In the genomic region with DNA sequence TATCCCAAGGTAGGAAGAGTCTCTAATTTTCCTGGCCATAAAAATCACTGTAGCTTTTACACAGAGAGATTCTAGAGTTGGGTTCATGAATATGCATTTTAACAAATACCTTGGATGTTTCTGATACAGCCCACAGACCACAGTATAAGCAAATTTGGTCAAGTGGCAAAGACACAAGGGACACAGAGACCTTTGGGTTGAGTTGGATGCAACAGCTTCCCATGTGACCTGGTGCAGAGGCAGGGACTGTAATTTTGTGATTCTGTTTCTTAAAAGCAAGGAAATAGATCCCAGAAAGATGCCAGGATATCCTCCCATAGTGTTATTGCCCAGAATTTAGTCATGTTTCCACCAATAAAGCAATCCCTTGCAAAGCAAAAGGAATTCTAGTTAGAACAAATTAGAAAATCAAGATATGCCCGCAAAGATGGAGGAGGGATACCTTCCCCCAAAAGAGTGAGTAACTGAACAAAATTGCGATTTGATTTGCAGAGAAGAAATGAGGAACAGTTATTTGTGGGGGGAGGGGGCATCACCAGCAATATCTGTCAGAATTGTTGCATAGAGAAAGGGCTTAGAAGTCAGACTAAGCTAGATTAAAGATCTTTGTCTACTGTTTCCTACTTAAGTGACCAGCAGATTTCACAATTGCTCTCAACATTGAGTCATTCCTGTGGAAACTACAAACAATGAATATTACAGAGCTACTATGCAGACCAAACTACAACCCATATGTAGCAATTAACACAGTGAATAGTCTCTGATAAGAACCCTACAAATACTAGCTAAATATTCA, we compare ENCODE assay signal across 24 cellular contexts. TPM values are rescaled to one million over a fixed set of nuclear protein-coding genes. Genes with fewer than 3 reads are reported as not detected.
DNase-seq lines count a peak whose midpoint lies in the region; ATAC-seq, FAIRE-seq and TF ChIP-seq lines count a peak whose summit lies in the region.
"Had no signal": no experiment of that assay in that cellular context is flagged by ENCODE, and none has a peak within 500 bp of the region (broad histone marks: within the 10 kb centered on the region; RNA-seq: fewer than 3 reads in every experiment).

No MANE protein-coding gene starts in this region.

- ATAC-seq in HepG2 (no peak), HG03025 (IDR thresholded peaks at IDR 0.05; ENCODE audit: low FRiP score, unreplicated experiment) (no peak)
- ATAC-seq: activated CD8-positive, alpha-beta T cell treated with anti-CD3 and anti-CD28 coated beads, Interleukin-2, amount 10 ng/mL, durations not matched to agents 7 days and 5 days; HCT116; Panc1 had no signal

- no peak overlapping the region for H3K9ac ChIP-seq in HepG2 (ENCODE audit: insufficient read depth, low read depth, low read length)

- intact Hi-C loops in CD14-positive monocyte (cut with micrococcal nuclease) = loop anchor here in 1 of 2 donors (5.0 to 10.0 kb wide), 2 partner anchors 155 to 397 kb away; no protein-coding TSS in a partner anchor
- intact Hi-C loops in HepG2 (cut with micrococcal nuclease; ENCODE audit: unreplicated experiment) = no loop called here

- H3K27me3 Mint-ChIP-seq in CD14-positive monocyte (ENCODE audit: low read depth in 3 of 3) = peaks cover 0 to 8% (median 2%) of the 10 kb centered on the region in 3 donors
- H3K27me3 Mint-ChIP-seq: activated naive CD8-positive, alpha-beta T cell treated with anti-CD3 and anti-CD28 coated beads for 36 hours; type B pancreatic cell had no signal

- H3K9me3 Mint-ChIP-seq in CD14-positive monocyte = peaks cover 2 to 18% (median 5%) of the 10 kb centered on the region in 7 donors
- H3K9me3 Mint-ChIP-seq: type B pancreatic cell had no signal

- H3K27me3 ChIP-seq in HepG2 (ENCODE audit: control insufficient read depth in 1 of 2, insufficient read depth in 2 of 2, low read length in 2 of 2) = no peaks in the 10 kb centered on the region

- TF ChIP-seq CTCF in CD14-positive monocyte (IDR thresholded peaks at IDR 0.05) (no peak), HepG2 (CRISPR knock-in tag; IDR thresholded peaks at IDR 0.05) (no peak)

- no peaks in the 10 kb centered on the region for H3K4me1 ChIP-seq in HepG2 (ENCODE audit: insufficient read depth, low read length)

- H3K27ac ChIP-seq in HepG2 (ENCODE audit: extremely low read length, insufficient read depth, low read length) = no peak overlapping the region

- CTCF ChIA-PET in HepG2 (lab: Yijun Ruan, JAX; ENCODE audit: low intra/inter-chr PET ratio, low total read pairs) = no interaction called here

- DNase-seq in CD14-positive monocyte (ENCODE audit: low spot score) (peak; percentile 77), NOMO-1 (lab: John Stamatoyannopoulos, UW; ENCODE audit: unreplicated experiment in 2 of 2) (peak; percentile 76 to 97), amniotic epithelial cell (ENCODE audit: low read depth) (peak; percentile 94), HepG2 (ENCODE audit: low spot score) (no peak), NCI-H345 (lab: John Stamatoyannopoulos, UW) (no peak)
- no peak for DNase-seq in central memory CD4-positive, alpha-beta T cell
- DNase-seq in stimulated activated CD4-positive, alpha-beta T cell treated with anti-CD3 and anti-CD28 coated beads, Interleukin-2, amount 100 ng/mL, for 24 hours = no peak
- DNase-seq: activated CD8-positive, alpha-beta T cell treated with anti-CD3 and anti-CD28 coated beads, Interleukin-2, amount 10 ng/mL, durations not matched to agents 7 days and 5 days; activated naive CD8-positive, alpha-beta T cell treated with anti-CD3 and anti-CD28 coated beads for 36 hours; activated T-cell treated with anti-CD3 and anti-CD28 coated beads, Interleukin-2, amount 50 U/mL, for 48 hours; CD8-positive, alpha-beta memory T cell; DND-41; effector CD8-positive, alpha-beta T cell; left cardiac atrium; MM.1S; NCI-H2107; NCI-H526; retina; stimulated activated naive CD4-positive, alpha-beta T cell treated with Interleukin-2 at 50 U/mL for 16 hours had no signal

- H3K36me3 Mint-ChIP-seq in CD14-positive monocyte = peaks cover 15 to 25% of the 10 kb centered on the region in 2 donors
- H3K36me3 Mint-ChIP-seq: CD8-positive, alpha-beta memory T cell; type B pancreatic cell had no signal

- peak overlapping the region in 1 of 2 donors; percentile 8 for H3K4me3 Mint-ChIP-seq in CD14-positive monocyte
- H3K4me3 Mint-ChIP-seq: activated CD8-positive, alpha-beta T cell treated with anti-CD3 and anti-CD28 coated beads, Interleukin-2, amount 10 ng/mL, durations not matched to agents 7 days and 5 days; activated naive CD8-positive, alpha-beta T cell treated with anti-CD3 and anti-CD28 coated beads for 36 hours; CD8-positive, alpha-beta memory T cell; type B pancreatic cell had no signal

- POLR2A ChIA-PET in HepG2 (lab: Yijun Ruan, JAX) = no interaction called here

- H3K4me3 ChIP-seq in HepG2 (replicated peaks in 1 of 3; ENCODE audit: insufficient read depth in 1 of 3, low read depth in 2 of 3, low read length in 3 of 3) = no peak overlapping the region

- H3K27ac Mint-ChIP-seq in CD14-positive monocyte = peak overlapping the region; percentile 97 to 99 (median 98)
- H3K27ac Mint-ChIP-seq: activated CD8-positive, alpha-beta T cell treated with anti-CD3 and anti-CD28 coated beads, Interleukin-2, amount 10 ng/mL, durations not matched to agents 7 days and 5 days; activated naive CD8-positive, alpha-beta T cell treated with anti-CD3 and anti-CD28 coated beads for 36 hours; CD8-positive, alpha-beta memory T cell; type B pancreatic cell had no signal

- H3K9me3 ChIP-seq in HepG2 (ENCODE audit: low read length) = peaks cover 82% of the 10 kb centered on the region

- no peaks in the 10 kb centered on the region for H3K36me3 ChIP-seq in HepG2 (replicated peaks in 1 of 2; ENCODE audit: control insufficient read depth in 1 of 2, insufficient read depth in 2 of 2, low read length in 2 of 2)

- peaks cover 85% of the 10 kb centered on the region for H3K4me1 Mint-ChIP-seq in CD14-positive monocyte
- H3K4me1 Mint-ChIP-seq: activated naive CD8-positive, alpha-beta T cell treated with anti-CD3 and anti-CD28 coated beads for 36 hours; CD8-positive, alpha-beta memory T cell had no signal

- H3K4me2 ChIP-seq in HepG2 (ENCODE audit: low read depth, low read length) = no peak overlapping the region

- no peak for TF ChIP-seq POLR2A in HepG2 (IDR thresholded peaks at IDR 0.05; ENCODE audit: insufficient read depth in 1 of 2, low read depth in 2 of 2, low read length in 2 of 2)

- H4K20me1 ChIP-seq in HepG2 (ENCODE audit: insufficient read depth, low read length) = no peaks in the 10 kb centered on the region

- TF ChIP-seq EP300 in HepG2 (IDR thresholded peaks at IDR 0.05; ENCODE audit: low read depth in 2 of 2, low read length in 2 of 2) = no peak
- no peak for TF ChIP-seq EP300 in HepG2 (CRISPR knock-in tag; IDR thresholded peaks at IDR 0.05; ENCODE audit: borderline replicate concordance)

- in situ Hi-C loops in HepG2 (cut with HindIII; ENCODE audit: extremely low pct_ligation_motif_present, low pct_unique_long_range_greater_than_20kb) = no loop called here

- no peak for TF ChIP-seq RAD21 in HepG2 (CRISPR knock-in tag; IDR thresholded peaks at IDR 0.05)

- no TSS peak for BruUV-seq in HepG2 (replicated peaks; lab: Mats Ljungman, UMichigan)

- FAIRE-seq in HepG2 (lab: Jason Lieb, UNC) = no peak
- FAIRE-seq: HTR-8/SVneo had no signal

- H3K79me2 ChIP-seq in HepG2 (ENCODE audit: insufficient read depth, low read length) = no peaks in the 10 kb centered on the region

- H2AFZ ChIP-seq in HepG2 (ENCODE audit: low read length) = no peak overlapping the region

- 31% methylated on average over 2 of the region's 2 CpGs for WGBS in HepG2 (ENCODE audit: low lambda C conversion rate)

TF ChIP-seq in HepG2, 621 proteins besides CTCF, POLR2A, EP300 and RAD21:
- TF ChIP-seq, protein P1, sequence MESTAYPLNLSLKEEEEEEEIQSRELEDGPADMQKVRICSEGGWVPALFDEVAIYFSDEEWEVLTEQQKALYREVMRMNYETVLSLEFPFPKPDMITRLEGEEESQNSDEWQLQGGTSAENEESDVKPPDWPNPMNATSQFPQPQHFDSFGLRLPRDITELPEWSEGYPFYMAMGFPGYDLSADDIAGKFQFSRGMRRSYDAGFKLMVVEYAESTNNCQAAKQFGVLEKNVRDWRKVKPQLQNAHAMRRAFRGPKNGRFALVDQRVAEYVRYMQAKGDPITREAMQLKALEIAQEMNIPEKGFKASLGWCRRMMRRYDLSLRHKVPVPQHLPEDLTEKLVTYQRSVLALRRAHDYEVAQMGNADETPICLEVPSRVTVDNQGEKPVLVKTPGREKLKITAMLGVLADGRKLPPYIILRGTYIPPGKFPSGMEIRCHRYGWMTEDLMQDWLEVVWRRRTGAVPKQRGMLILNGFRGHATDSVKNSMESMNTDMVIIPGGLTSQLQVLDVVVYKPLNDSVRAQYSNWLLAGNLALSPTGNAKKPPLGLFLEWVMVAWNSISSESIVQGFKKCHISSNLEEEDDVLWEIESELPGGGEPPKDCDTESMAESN (CRISPR knock-in tag; conservative IDR thresholded peaks at IDR 0.05) = no peak
- TF ChIP-seq CEBPB (IDR thresholded peaks at IDR 0.05; ENCODE audit: borderline replicate concordance, low read depth, low read length) (peak; percentile 37; the same call in 1 of the 2 replicates), CEBPG (CRISPR knock-in tag; IDR thresholded peaks at IDR 0.05) (peak; percentile 31; the same call in 1 of the 2 replicates)

RNA-seq across cellular contexts. Expression of a gene that starts 27.2 kb away (rescaled TPM):
- polyA plus RNA-seq in CD14-positive monocyte (1 to 10 TPM; 3.5 to 3.8 TPM), HepG2 (2011; rRNA removed) (0.12 TPM in 1 of 2 replicates, not detected in the other)
- total RNA-seq in HepG2 (2016; rRNA removed; fragmentation: Illumina TruSeq; extraction: Trizol) = not detected in 2 replicates
- total RNA-seq in HepG2 (2016; cell fraction: cytosol; rRNA removed; fragmentation: Illumina TruSeq; extraction: Trizol; ENCODE audit: low read depth) = not detected in 2 replicates
- not detected in 2 replicates for total RNA-seq in HepG2 (2016; cell fraction: insoluble cytoplasmic fraction; rRNA removed; fragmentation: Illumina TruSeq; extraction: Trizol)
- not detected in 2 replicates for total RNA-seq in HepG2 (2016; cell fraction: membrane; rRNA removed; fragmentation: Illumina TruSeq; extraction: Trizol)
- total RNA-seq in HepG2 (2016; cell fraction: nucleus; rRNA removed; fragmentation: Illumina TruSeq; extraction: Trizol) = not detected in 2 replicates
- 0.03 and 0.05 TPM in 2 replicates for polyA plus RNA-seq in HepG2 (2011; cell fraction: cytosol; rRNA removed)
- polyA plus RNA-seq in HepG2 (2011; cell fraction: nucleus; rRNA removed) = not detected in 2 replicates
- polyA plus RNA-seq in HepG2 (2012) = 0.07 and 0.08 TPM in 2 replicates
- not detected in 2 replicates for polyA plus RNA-seq in HepG2 (2016; cell fraction: cytosol; fragmentation: Illumina TruSeq; extraction: Trizol; ENCODE audit: low read depth)
- not detected in 2 replicates for polyA plus RNA-seq in HepG2 (2016; cell fraction: insoluble cytoplasmic fraction; fragmentation: Illumina TruSeq; extraction: Trizol; ENCODE audit: low read depth)
- not detected in 2 replicates for polyA plus RNA-seq in HepG2 (2016; cell fraction: membrane; fragmentation: Illumina TruSeq; extraction: Trizol; ENCODE audit: low read depth)
- not detected in 2 replicates for polyA plus RNA-seq in HepG2 (2016; cell fraction: nucleus; fragmentation: Illumina TruSeq; extraction: Trizol; ENCODE audit: insufficient read depth, low read depth)
- polyA minus RNA-seq in HepG2 (2011; rRNA and poly(A)+ RNA removed; ENCODE audit: low replicate concordance) = not detected in 2 replicates
- not detected in 2 replicates for polyA minus RNA-seq in HepG2 (2011; cell fraction: cytosol; rRNA and poly(A)+ RNA removed)
- not detected in 2 replicates for polyA minus RNA-seq in HepG2 (2011; cell fraction: nucleus; rRNA and poly(A)+ RNA removed)
- total RNA-seq: activated CD8-positive, alpha-beta T cell treated with anti-CD3 and anti-CD28 coated beads, Interleukin-2, amount 10 ng/mL, durations not matched to agents 7 days and 5 days; activated naive CD8-positive, alpha-beta T cell treated with anti-CD3 and anti-CD28 coated beads for 36 hours had no signal
- polyA plus RNA-seq: CD8-positive, alpha-beta memory T cell had no signal

Comparison
In these comparisons a context has a peak if more than half of its experiments do, and no peak if none do; other contexts are left out.
1. DNase-seq: peak in CD14-positive monocyte (single experiment), NOMO-1 (2 of 2) and amniotic epithelial cell (single experiment); none in HepG2 (single experiment), central memory CD4-positive, alpha-beta T cell (single experiment), NCI-H345 (single experiment) and stimulated activated CD4-positive, alpha-beta T cell treated with anti-CD3 and anti-CD28 coated beads, Interleukin-2, amount 100 ng/mL, for 24 hours (0 of 2).